Comparison of ENCODE assay signal across 8 cellular contexts in genomic region chr19:38655148-38655824, GRCh38. TPM values are rescaled to one million over a fixed set of nuclear protein-coding genes. Genes with fewer than 3 reads are reported as not detected.
A peak's percentile ranks its signal among the peaks of the same experiment; 100 is the strongest.
DNase-seq lines count a peak whose midpoint lies in the region; ATAC-seq lines count a peak whose summit lies in the region.

No MANE protein-coding gene starts in this region.

- no peaks in the 10 kb centered on the region for H3K9me3 Mint-ChIP-seq in activated CD8-positive, alpha-beta T cell treated with anti-CD3 and anti-CD28 coated beads, Interleukin-2, amount 10 ng/mL, durations not matched to agents 7 days and 5 days (ENCODE audit: insufficient read depth)

- peaks cover 49% of the 10 kb centered on the region for H3K36me3 Mint-ChIP-seq in activated CD8-positive, alpha-beta T cell treated with anti-CD3 and anti-CD28 coated beads, Interleukin-2, amount 10 ng/mL, durations not matched to agents 7 days and 5 days (ENCODE audit: low read depth)

- CTCF ChIA-PET in activated CD8-positive, alpha-beta T cell treated with anti-CD3 and anti-CD28 coated beads, Interleukin-2, amount 10 ng/mL, durations not matched to agents 7 days and 5 days (lab: Charles Lee) = interaction anchor here (0.7 to 1.8 kb wide), 4 partner anchors 11 to 31 kb away, joined by 3 to 8 read pairs (median 4); no protein-coding TSS in a partner anchor

- POLR2A ChIA-PET in activated CD8-positive, alpha-beta T cell treated with anti-CD3 and anti-CD28 coated beads, Interleukin-2, amount 10 ng/mL, durations not matched to agents 7 days and 5 days (lab: Charles Lee) = interaction anchor here (0.6 to 1.3 kb wide), 2 partner anchors 8 to 14 kb away, joined by 4 to 9 read pairs; no protein-coding TSS in a partner anchor

- peak overlapping the region in 2 of 5 donors; percentile 35 to 48 for H3K9ac ChIP-seq in subcutaneous abdominal adipose tissue (ENCODE audit: low read length in 5 of 5)

- H3K4me1 Mint-ChIP-seq in activated CD8-positive, alpha-beta T cell treated with anti-CD3 and anti-CD28 coated beads, Interleukin-2, amount 10 ng/mL, durations not matched to agents 7 days and 5 days (ENCODE audit: low read depth) = peaks cover 93% of the 10 kb centered on the region

- no peaks in the 10 kb centered on the region for H3K27me3 ChIP-seq in subcutaneous abdominal adipose tissue (ENCODE audit: control insufficient read depth in 5 of 5, insufficient read depth in 4 of 5, low read length in 5 of 5)

- H3K27ac Mint-ChIP-seq in activated CD8-positive, alpha-beta T cell treated with anti-CD3 and anti-CD28 coated beads, Interleukin-2, amount 10 ng/mL, durations not matched to agents 7 days and 5 days = peak overlapping the region; percentile 85

- peak; percentile 77 for ATAC-seq in activated CD8-positive, alpha-beta T cell treated with anti-CD3 and anti-CD28 coated beads, Interleukin-2, amount 10 ng/mL, durations not matched to agents 7 days and 5 days
- ATAC-seq in GM19463 (IDR thresholded peaks at IDR 0.05; ENCODE audit: unreplicated experiment) = no peak

- intact Hi-C loops in posterior cingulate gyrus (cut with DNase I) = loop anchor here (5.0 kb wide), 1 partner anchor 42 kb away; no protein-coding TSS in a partner anchor

- H3K4me3 ChIP-seq in subcutaneous abdominal adipose tissue (ENCODE audit: low read depth in 1 of 5, low read length in 5 of 5) = no peak overlapping the region

- peaks cover 18 to 100% (median 98%) of the 10 kb centered on the region in 5 donors for H3K4me1 ChIP-seq in subcutaneous abdominal adipose tissue (ENCODE audit: control insufficient read depth in 5 of 5, insufficient read depth in 5 of 5, low read length in 5 of 5)

- no peaks in the 10 kb centered on the region for H3K27me3 Mint-ChIP-seq in activated CD8-positive, alpha-beta T cell treated with anti-CD3 and anti-CD28 coated beads, Interleukin-2, amount 10 ng/mL, durations not matched to agents 7 days and 5 days (ENCODE audit: low read depth)

- peak overlapping the region; percentile 99 for H3K27ac ChIP-seq in subcutaneous abdominal adipose tissue (ENCODE audit: low read depth, low read length)

- DNase-seq in DMS 273 (lab: John Stamatoyannopoulos, UW; ENCODE audit: unreplicated experiment) = peak; percentile 27
- DNase-seq in DMS 273 treated with DMSO at 0.1 percent for 48 hours (lab: John Stamatoyannopoulos, UW) = no peak
- peak; percentile 66 for DNase-seq in activated CD8-positive, alpha-beta T cell treated with anti-CD3 and anti-CD28 coated beads, Interleukin-2, amount 10 ng/mL, durations not matched to agents 7 days and 5 days
- peak; percentile 68 for DNase-seq in kidney tubule cell (ENCODE audit: low spot score)
- no peak for DNase-seq in posterior cingulate gyrus
- no peak for DNase-seq in superior temporal gyrus (ENCODE audit: extremely low spot score)

- H3K36me3 ChIP-seq in subcutaneous abdominal adipose tissue (ENCODE audit: control insufficient read depth in 5 of 5, insufficient read depth in 5 of 5, low read length in 5 of 5) = no peaks in the 10 kb centered on the region

- no peaks in the 10 kb centered on the region for H3K9me3 ChIP-seq in subcutaneous abdominal adipose tissue (ENCODE audit: control insufficient read depth in 5 of 5, low read length in 5 of 5)

- H3K4me3 Mint-ChIP-seq in activated CD8-positive, alpha-beta T cell treated with anti-CD3 and anti-CD28 coated beads, Interleukin-2, amount 10 ng/mL, durations not matched to agents 7 days and 5 days = peak overlapping the region; percentile 67

RNA-seq across cellular contexts. Expression of gene ACTN4, which starts 7.8 kb away (rescaled TPM):
- total RNA-seq in activated CD8-positive, alpha-beta T cell treated with anti-CD3 and anti-CD28 coated beads, Interleukin-2, amount 10 ng/mL, durations not matched to agents 7 days and 5 days = 100 to 1,000 TPM; 357 to 373 TPM

RNA-seq across cellular contexts. Expression of gene EIF3K, which starts 36.3 kb away (rescaled TPM):
- total RNA-seq in activated CD8-positive, alpha-beta T cell treated with anti-CD3 and anti-CD28 coated beads, Interleukin-2, amount 10 ng/mL, durations not matched to agents 7 days and 5 days = 100 to 1,000 TPM; 325 to 352 TPM

RNA-seq across cellular contexts. Expression of gene MAP4K1, which starts 37.5 kb away (rescaled TPM):
- 100 to 1,000 TPM; 259 to 269 TPM for total RNA-seq in activated CD8-positive, alpha-beta T cell treated with anti-CD3 and anti-CD28 coated beads, Interleukin-2, amount 10 ng/mL, durations not matched to agents 7 days and 5 days

Comparison
In these comparisons a context has a peak if more than half of its experiments do, and no peak if none do; other contexts are left out.
1. DNase-seq: peak in DMS 273 (single experiment), activated CD8-positive, alpha-beta T cell treated with anti-CD3 and anti-CD28 coated beads, Interleukin-2, amount 10 ng/mL, durations not matched to agents 7 days and 5 days (single experiment) and kidney tubule cell (single experiment); none in DMS 273 treated with DMSO at 0.1 percent for 48 hours (single experiment), posterior cingulate gyrus (0 of 10) and superior temporal gyrus (single experiment).